In genomic region chr1:212951058-212951923, GRCh38 we compare ENCODE assay signal across 8 cellular contexts. TPM values are rescaled to one million over a fixed set of nuclear protein-coding genes. Genes with fewer than 3 reads are reported as not detected.
DNase-seq lines count a peak whose midpoint lies in the region; ATAC-seq and TF ChIP-seq lines count a peak whose summit lies in the region.

No MANE protein-coding gene starts in this region.

- ATAC-seq in GM21423 (IDR thresholded peaks at IDR 0.05; ENCODE audit: unreplicated experiment), result peak; percentile 5
- peak; percentile 3 for ATAC-seq in activated T-helper 17 cell treated with anti-CD3 and anti-CD28 coated beads, Interleukin-2, amount 50 U/mL, for 72 hours (replicated peaks)

- peaks cover 34% of the 10 kb centered on the region for H3K27me3 Mint-ChIP-seq in activated T-helper 17 cell treated with anti-CD3 and anti-CD28 coated beads, Interleukin-2, amount 50 U/mL, for 72 hours

- no peak overlapping the region for H3K27ac Mint-ChIP-seq in activated T-helper 17 cell treated with anti-CD3 and anti-CD28 coated beads, Interleukin-2, amount 50 U/mL, for 72 hours

- H3K4me3 ChIP-seq in BJ (ENCODE audit: low read depth, low read length) (peak overlapping the region; percentile 53), iPS-18c (ENCODE audit: insufficient read depth, low read depth, low read length) (peak overlapping the region; percentile 87), stomach smooth muscle (ENCODE audit: low read length in 2 of 2) (peak overlapping the region; percentile 79)

- no peaks in the 10 kb centered on the region for H3K36me3 Mint-ChIP-seq in activated T-helper 17 cell treated with anti-CD3 and anti-CD28 coated beads, Interleukin-2, amount 50 U/mL, for 72 hours (ENCODE audit: low read depth)

- H3K9me3 Mint-ChIP-seq in activated T-helper 17 cell treated with anti-CD3 and anti-CD28 coated beads, Interleukin-2, amount 50 U/mL, for 72 hours, result no peaks in the 10 kb centered on the region

- H3K4me1 Mint-ChIP-seq in activated T-helper 17 cell treated with anti-CD3 and anti-CD28 coated beads, Interleukin-2, amount 50 U/mL, for 72 hours, result no peaks in the 10 kb centered on the region

- no peak for TF ChIP-seq CTCF in BJ (IDR thresholded peaks at IDR 0.05; ENCODE audit: insufficient read depth, low read depth, low read length)

- H3K9me3 ChIP-seq in iPS-18c (ENCODE audit: control insufficient read depth, insufficient read depth, low read length) (no peaks in the 10 kb centered on the region), stomach smooth muscle (ENCODE audit: control insufficient read depth in 2 of 2, low read length in 2 of 2) (no peaks in the 10 kb centered on the region)

- H3K36me3 ChIP-seq in BJ (ENCODE audit: control insufficient read depth, insufficient read depth, low read length) (no peaks in the 10 kb centered on the region), stomach smooth muscle (ENCODE audit: control insufficient read depth in 2 of 2, insufficient read depth in 2 of 2, low read length in 2 of 2) (no peaks in the 10 kb centered on the region)

- peak overlapping the region; percentile 76 for H3K4me3 Mint-ChIP-seq in activated T-helper 17 cell treated with anti-CD3 and anti-CD28 coated beads, Interleukin-2, amount 50 U/mL, for 72 hours

- H3K9ac ChIP-seq in stomach smooth muscle (ENCODE audit: low read length in 2 of 2), result no peak overlapping the region

- H3K27ac ChIP-seq in stomach smooth muscle (ENCODE audit: low read length), result no peak overlapping the region

- DNase-seq in BJ (ENCODE audit: low read depth) (no peak), mucosa of gallbladder (ENCODE audit: low spot score) (no peak), GM19238 (ENCODE audit: insufficient read length, low spot score) (no peak), NCI-H2081 treated with DMSO at 0.1 percent for 48 hours (lab: John Stamatoyannopoulos, UW) (no peak)

- CTCF ChIA-PET in BJ (lab: Yijun Ruan, JAX), result interaction anchor here (1.5 kb wide), 1 partner anchor 17 kb away, joined by 5 read pairs; no protein-coding TSS in a partner anchor

- POLR2A ChIA-PET in BJ (lab: Charles Lee), result interaction anchor here (0.6 kb wide), 1 partner anchor 93 kb away, joined by 5 read pairs; the partner anchor contains the start of gene FLVCR1

- peaks cover 18% of the 10 kb centered on the region for H3K27me3 ChIP-seq in BJ (ENCODE audit: control insufficient read depth, insufficient read depth, low read length)
- H3K27me3 ChIP-seq in stomach smooth muscle (ENCODE audit: control insufficient read depth in 1 of 2, insufficient read depth in 2 of 2, low read length in 2 of 2), result peaks cover 7 to 17% of the 10 kb centered on the region in 2 donors

- H3K4me1 ChIP-seq in stomach smooth muscle (ENCODE audit: control insufficient read depth, insufficient read depth, low read length), result peaks cover 26% of the 10 kb centered on the region

RNA-seq across cellular contexts. Expression of gene VASH2, which starts 0.9 kb away (rescaled TPM):
- polyA plus RNA-seq in BJ (2011; rRNA removed), result 0.04 and 0.12 TPM in 2 replicates
- 0.05 TPM in 1 of 2 replicates, not detected in the other for polyA minus RNA-seq in BJ (2011; rRNA and poly(A)+ RNA removed)
- under 1 TPM in 1 of 2 donors, not detected in 1; 0.52 TPM for total RNA-seq in activated T-helper 17 cell treated with anti-CD3 and anti-CD28 coated beads, Interleukin-2, amount 50 U/mL, for 72 hours
- total RNA-seq in mucosa of gallbladder, result 0.92 TPM
